Comparison of ENCODE assay signal across 8 cellular contexts in the genomic region with DNA sequence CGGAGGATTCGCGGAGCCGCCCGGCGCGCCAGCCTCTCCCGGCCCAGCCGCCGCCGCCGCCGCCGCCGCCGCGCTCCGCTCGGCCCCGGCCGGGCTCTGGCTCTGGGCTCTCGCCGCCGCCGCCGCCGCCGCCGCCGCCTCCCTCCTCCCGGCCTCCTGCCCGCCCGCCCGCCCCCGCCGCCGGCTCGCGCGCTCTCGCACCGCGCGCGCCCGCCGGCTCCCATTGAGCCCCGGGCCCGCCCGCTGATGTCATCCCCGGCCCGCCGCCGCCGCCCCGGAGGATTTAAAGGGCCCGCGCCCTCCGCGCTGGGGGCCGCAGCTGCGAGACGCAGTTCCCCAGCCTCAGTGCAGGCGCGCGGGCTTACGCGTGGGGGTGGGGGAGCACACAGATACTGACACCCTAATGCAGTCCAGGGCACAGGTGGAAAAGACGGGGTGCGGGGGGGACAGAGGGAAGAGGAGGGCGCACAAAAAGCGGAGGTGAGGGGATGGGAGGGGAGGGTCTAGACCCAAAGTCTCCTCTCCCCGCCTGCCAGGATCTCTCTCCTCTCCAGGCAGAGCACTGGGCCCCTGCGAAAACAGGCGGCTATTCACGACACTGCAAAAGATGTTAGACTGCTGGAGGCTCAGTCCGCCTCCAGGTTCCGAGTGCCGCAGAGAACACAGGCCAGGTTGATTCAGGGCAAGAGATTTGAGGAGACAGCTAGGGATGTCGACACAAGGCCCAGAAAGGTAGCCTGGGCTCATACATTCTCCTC. TPM values are rescaled to one million over a fixed set of nuclear protein-coding genes. Genes with fewer than 3 reads are reported as not detected.
A peak's percentile ranks its signal among the peaks of the same experiment; 100 is the strongest.
DNase-seq lines count a peak whose midpoint lies in the region; ATAC-seq and TF ChIP-seq lines count a peak whose summit lies in the region.

TSS of gene CSNK1E (minus strand) at position 197 of the 758 bp plus-strand sequence. CDS start 3,276 bp downstream, outside the sequence.

- TF ChIP-seq CTCF in MM.1S (IDR thresholded peaks at IDR 0.05; ENCODE audit: low read length) (no peak), smooth muscle cell (IDR thresholded peaks at IDR 0.05; ENCODE audit: borderline replicate concordance, insufficient read depth, poor library complexity, severe bottlenecking) (no peak)

- peaks cover 53% of the 10 kb centered on the region for H3K79me2 ChIP-seq in MM.1S (ENCODE audit: low read length)
- H3K79me2 ChIP-seq in smooth muscle cell (ENCODE audit: low read depth) = peaks cover 46% of the 10 kb centered on the region

- H3K4me3 ChIP-seq in MM.1S (ENCODE audit: low read length) (peak within 1 kb of the TSS; percentile 91), smooth muscle cell (peak within 1 kb of the TSS; percentile 100)

- no peaks in the 10 kb centered on the region for H3K27me3 ChIP-seq in MM.1S (replicated peaks; ENCODE audit: insufficient read depth, low read length)
- H3K27me3 ChIP-seq in smooth muscle cell (ENCODE audit: low read depth) = no peaks in the 10 kb centered on the region

- DNase-seq in SKM-1 treated with dmso at 0.1 percent for 144 hours (lab: John Stamatoyannopoulos, UW; ENCODE audit: unreplicated experiment) (peak; percentile 37), SKM-1 (lab: John Stamatoyannopoulos, UW; ENCODE audit: unreplicated experiment) (no peak), MM.1S (peak; percentile 78), caudate nucleus (lab: John Stamatoyannopoulos, UW) (peak in 56 of 61 donors; percentile 17 to 84 (median 66)), inferior parietal cortex (ENCODE audit: extremely low spot score) (peak; percentile 72), smooth muscle cell (lab: John Stamatoyannopoulos, UW; ENCODE audit: unreplicated experiment) (peak; percentile 53)
- DNase-seq in activated CD4-positive, CD25-positive, alpha-beta regulatory T cell treated with anti-CD3 and anti-CD28 coated beads, Interleukin-2, amount 50 U/mL, for 16 hours (ENCODE audit: low read depth, low spot score) = peak; percentile 61

- H4K20me1 ChIP-seq in MM.1S (ENCODE audit: insufficient read depth, low read length) = peaks cover 9% of the 10 kb centered on the region; the same call in 1 of the 2 replicates
- H4K20me1 ChIP-seq in smooth muscle cell (ENCODE audit: low read depth) = peaks cover 41% of the 10 kb centered on the region

- ATAC-seq in GM18909 (IDR thresholded peaks at IDR 0.05; ENCODE audit: poor library complexity, unreplicated experiment) = no peak

- H3F3A ChIP-seq in MM.1S (ENCODE audit: insufficient read depth, low read length) (peaks cover 56% of the 10 kb centered on the region), smooth muscle cell (ENCODE audit: low read depth) (peaks cover 31% of the 10 kb centered on the region)

- H3K9me3 ChIP-seq in MM.1S (replicated peaks; ENCODE audit: insufficient read depth, low read length) = no peaks in the 10 kb centered on the region
- H3K9me3 ChIP-seq in smooth muscle cell (replicated peaks; ENCODE audit: low read depth) = no peaks in the 10 kb centered on the region

- H2AFZ ChIP-seq in MM.1S (ENCODE audit: low read length) (peak within 1 kb of the TSS; percentile 89), smooth muscle cell (ENCODE audit: low read depth) (no peak within 1 kb of the TSS)

- no peaks in the 10 kb centered on the region for H3K36me3 ChIP-seq in MM.1S (replicated peaks; ENCODE audit: insufficient read depth, low read length)
- H3K36me3 ChIP-seq in smooth muscle cell (ENCODE audit: low read depth) = no peaks in the 10 kb centered on the region

- peaks cover 16% of the 10 kb centered on the region for H3K4me1 ChIP-seq in MM.1S (ENCODE audit: low read length)
- peaks cover 39% of the 10 kb centered on the region for H3K4me1 ChIP-seq in smooth muscle cell (ENCODE audit: low read depth)

- H3K9me2 ChIP-seq in MM.1S (replicated peaks; ENCODE audit: insufficient read depth, low read length) = no peaks in the 10 kb centered on the region

- H3K9ac ChIP-seq in MM.1S (ENCODE audit: low read length) = peak within 1 kb of the TSS; percentile 95
- H3K9ac ChIP-seq in smooth muscle cell (ENCODE audit: low read depth) = peak within 1 kb of the TSS; percentile 99

- H3K4me2 ChIP-seq in MM.1S (ENCODE audit: low read depth, low read length) = peak within 1 kb of the TSS; percentile 99
- peak within 1 kb of the TSS; percentile 100 for H3K4me2 ChIP-seq in smooth muscle cell

- H3K27ac ChIP-seq in MM.1S (ENCODE audit: low read length) (peak within 1 kb of the TSS; percentile 93), caudate nucleus (ENCODE audit: low read depth, low read length) (peak within 1 kb of the TSS; percentile 99), smooth muscle cell (ENCODE audit: low read depth) (peak within 1 kb of the TSS; percentile 98)

- WGBS in smooth muscle cell (ENCODE audit: low lambda C conversion rate) = 3% methylated on average over 19 of the region's 80 CpGs

RNA-seq across cellular contexts. Expression of gene CSNK1E, which starts in this region (rescaled TPM):
- 94.7 and 111 TPM in 2 replicates for total RNA-seq in smooth muscle cell
- polyA plus RNA-seq in smooth muscle cell = 154 and 192 TPM in 2 replicates
